1 cellular context compared by ENCODE assay signal in the genomic region with DNA sequence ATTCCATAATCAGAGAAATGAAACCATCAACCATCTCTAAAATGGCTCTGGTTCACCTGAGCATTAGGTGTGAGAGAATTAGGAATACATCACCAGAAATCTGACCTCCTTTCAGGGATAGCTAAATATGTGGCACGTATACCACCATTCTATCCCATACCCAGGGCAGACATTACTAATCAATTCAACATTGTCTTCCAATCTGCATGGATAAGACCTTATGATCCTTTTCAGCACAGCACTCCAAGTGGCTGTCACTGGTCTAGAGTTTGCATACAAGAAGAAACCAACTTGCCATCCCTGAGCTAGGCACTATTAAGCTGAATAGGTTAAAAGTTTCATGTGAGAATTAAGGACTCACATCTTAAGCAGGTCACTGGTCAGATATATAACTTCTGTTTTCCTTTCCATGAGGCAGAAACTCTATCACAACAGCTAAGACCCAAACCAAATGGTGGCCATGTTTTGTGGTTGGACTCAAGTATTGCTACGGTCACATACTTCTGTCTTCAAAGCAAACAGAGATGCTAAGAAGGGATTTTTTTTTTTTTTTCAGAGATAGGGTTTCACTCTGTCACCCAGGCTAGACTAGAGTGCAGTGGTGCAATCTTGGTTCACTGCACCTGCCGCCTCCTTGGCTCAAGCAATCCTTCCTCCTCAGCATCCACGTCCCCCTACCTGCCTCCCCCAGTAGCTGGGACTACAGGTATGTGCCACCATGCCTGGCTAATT.
TF ChIP-seq lines count a peak whose summit lies in the region.

No MANE protein-coding gene starts in this region.

TF ChIP-seq in GM23338, 12 proteins besides CTCF, POLR2A, EP300 and RAD21:
- TF ChIP-seq, protein P1, sequence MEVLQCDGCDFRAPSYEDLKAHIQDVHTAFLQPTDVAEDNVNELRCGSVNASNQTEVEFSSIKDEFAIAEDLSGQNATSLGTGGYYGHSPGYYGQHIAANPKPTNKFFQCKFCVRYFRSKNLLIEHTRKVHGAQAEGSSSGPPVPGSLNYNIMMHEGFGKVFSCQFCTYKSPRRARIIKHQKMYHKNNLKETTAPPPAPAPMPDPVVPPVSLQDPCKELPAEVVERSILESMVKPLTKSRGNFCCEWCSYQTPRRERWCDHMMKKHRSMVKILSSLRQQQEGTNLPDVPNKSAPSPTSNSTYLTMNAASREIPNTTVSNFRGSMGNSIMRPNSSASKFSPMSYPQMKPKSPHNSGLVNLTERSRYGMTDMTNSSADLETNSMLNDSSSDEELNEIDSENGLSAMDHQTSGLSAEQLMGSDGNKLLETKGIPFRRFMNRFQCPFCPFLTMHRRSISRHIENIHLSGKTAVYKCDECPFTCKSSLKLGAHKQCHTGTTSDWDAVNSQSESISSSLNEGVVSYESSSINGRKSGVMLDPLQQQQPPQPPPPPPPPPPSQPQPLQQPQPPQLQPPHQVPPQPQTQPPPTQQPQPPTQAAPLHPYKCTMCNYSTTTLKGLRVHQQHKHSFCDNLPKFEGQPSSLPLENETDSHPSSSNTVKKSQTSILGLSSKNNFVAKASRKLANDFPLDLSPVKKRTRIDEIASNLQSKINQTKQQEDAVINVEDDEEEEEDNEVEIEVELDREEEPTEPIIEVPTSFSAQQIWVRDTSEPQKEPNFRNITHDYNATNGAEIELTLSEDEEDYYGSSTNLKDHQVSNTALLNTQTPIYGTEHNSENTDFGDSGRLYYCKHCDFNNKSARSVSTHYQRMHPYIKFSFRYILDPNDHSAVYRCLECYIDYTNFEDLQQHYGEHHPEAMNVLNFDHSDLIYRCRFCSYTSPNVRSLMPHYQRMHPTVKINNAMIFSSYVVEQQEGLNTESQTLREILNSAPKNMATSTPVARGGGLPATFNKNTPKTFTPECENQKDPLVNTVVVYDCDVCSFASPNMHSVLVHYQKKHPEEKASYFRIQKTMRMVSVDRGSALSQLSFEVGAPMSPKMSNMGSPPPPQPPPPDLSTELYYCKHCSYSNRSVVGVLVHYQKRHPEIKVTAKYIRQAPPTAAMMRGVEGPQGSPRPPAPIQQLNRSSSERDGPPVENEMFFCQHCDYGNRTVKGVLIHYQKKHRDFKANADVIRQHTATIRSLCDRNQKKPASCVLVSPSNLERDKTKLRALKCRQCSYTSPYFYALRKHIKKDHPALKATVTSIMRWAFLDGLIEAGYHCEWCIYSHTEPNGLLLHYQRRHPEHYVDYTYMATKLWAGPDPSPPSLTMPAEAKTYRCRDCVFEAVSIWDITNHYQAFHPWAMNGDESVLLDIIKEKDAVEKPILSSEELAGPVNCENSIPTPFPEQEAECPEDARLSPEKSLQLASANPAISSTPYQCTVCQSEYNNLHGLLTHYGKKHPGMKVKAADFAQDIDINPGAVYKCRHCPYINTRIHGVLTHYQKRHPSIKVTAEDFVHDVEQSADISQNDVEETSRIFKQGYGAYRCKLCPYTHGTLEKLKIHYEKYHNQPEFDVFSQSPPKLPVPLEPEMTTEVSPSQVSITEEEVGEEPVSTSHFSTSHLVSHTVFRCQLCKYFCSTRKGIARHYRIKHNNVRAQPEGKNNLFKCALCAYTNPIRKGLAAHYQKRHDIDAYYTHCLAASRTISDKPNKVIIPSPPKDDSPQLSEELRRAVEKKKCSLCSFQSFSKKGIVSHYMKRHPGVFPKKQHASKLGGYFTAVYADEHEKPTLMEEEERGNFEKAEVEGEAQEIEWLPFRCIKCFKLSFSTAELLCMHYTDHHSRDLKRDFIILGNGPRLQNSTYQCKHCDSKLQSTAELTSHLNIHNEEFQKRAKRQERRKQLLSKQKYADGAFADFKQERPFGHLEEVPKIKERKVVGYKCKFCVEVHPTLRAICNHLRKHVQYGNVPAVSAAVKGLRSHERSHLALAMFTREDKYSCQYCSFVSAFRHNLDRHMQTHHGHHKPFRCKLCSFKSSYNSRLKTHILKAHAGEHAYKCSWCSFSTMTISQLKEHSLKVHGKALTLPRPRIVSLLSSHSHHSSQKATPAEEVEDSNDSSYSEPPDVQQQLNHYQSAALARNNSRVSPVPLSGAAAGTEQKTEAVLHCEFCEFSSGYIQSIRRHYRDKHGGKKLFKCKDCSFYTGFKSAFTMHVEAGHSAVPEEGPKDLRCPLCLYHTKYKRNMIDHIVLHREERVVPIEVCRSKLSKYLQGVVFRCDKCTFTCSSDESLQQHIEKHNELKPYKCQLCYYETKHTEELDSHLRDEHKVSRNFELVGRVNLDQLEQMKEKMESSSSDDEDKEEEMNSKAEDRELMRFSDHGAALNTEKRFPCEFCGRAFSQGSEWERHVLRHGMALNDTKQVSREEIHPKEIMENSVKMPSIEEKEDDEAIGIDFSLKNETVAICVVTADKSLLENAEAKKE (CRISPR knock-in tag; IDR thresholded peaks at IDR 0.05) = no peak
- TF ChIP-seq NANOG (IDR thresholded peaks at IDR 0.05; ENCODE audit: borderline replicate concordance) (no peak), EZH2phosphoT487 (IDR thresholded peaks at IDR 0.05; ENCODE audit: unreplicated experiment) (no peak), JUNB (IDR thresholded peaks at IDR 0.05; ENCODE audit: unreplicated experiment) (no peak), CREB1 (CRISPR knock-in tag; IDR thresholded peaks at IDR 0.05; ENCODE audit: low read depth) (no peak), ZNF114 (CRISPR knock-in tag; IDR thresholded peaks at IDR 0.05) (no peak), STAT1 (IDR thresholded peaks at IDR 0.05; ENCODE audit: unreplicated experiment) (no peak), EZH2 (IDR thresholded peaks at IDR 0.05; ENCODE audit: low read depth, unreplicated experiment) (no peak)
- TF ChIP-seq, protein P2, sequence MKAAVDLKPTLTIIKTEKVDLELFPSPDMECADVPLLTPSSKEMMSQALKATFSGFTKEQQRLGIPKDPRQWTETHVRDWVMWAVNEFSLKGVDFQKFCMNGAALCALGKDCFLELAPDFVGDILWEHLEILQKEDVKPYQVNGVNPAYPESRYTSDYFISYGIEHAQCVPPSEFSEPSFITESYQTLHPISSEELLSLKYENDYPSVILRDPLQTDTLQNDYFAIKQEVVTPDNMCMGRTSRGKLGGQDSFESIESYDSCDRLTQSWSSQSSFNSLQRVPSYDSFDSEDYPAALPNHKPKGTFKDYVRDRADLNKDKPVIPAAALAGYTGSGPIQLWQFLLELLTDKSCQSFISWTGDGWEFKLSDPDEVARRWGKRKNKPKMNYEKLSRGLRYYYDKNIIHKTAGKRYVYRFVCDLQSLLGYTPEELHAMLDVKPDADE (IDR thresholded peaks at IDR 0.05) = no peak
- TF ChIP-seq, protein P3, sequence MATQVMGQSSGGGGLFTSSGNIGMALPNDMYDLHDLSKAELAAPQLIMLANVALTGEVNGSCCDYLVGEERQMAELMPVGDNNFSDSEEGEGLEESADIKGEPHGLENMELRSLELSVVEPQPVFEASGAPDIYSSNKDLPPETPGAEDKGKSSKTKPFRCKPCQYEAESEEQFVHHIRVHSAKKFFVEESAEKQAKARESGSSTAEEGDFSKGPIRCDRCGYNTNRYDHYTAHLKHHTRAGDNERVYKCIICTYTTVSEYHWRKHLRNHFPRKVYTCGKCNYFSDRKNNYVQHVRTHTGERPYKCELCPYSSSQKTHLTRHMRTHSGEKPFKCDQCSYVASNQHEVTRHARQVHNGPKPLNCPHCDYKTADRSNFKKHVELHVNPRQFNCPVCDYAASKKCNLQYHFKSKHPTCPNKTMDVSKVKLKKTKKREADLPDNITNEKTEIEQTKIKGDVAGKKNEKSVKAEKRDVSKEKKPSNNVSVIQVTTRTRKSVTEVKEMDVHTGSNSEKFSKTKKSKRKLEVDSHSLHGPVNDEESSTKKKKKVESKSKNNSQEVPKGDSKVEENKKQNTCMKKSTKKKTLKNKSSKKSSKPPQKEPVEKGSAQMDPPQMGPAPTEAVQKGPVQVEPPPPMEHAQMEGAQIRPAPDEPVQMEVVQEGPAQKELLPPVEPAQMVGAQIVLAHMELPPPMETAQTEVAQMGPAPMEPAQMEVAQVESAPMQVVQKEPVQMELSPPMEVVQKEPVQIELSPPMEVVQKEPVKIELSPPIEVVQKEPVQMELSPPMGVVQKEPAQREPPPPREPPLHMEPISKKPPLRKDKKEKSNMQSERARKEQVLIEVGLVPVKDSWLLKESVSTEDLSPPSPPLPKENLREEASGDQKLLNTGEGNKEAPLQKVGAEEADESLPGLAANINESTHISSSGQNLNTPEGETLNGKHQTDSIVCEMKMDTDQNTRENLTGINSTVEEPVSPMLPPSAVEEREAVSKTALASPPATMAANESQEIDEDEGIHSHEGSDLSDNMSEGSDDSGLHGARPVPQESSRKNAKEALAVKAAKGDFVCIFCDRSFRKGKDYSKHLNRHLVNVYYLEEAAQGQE (IDR thresholded peaks at IDR 0.05; ENCODE audit: unreplicated experiment) = no peak
TF ChIP-seq in GM23338: peak in this region for 0.
